In the genomic region with DNA sequence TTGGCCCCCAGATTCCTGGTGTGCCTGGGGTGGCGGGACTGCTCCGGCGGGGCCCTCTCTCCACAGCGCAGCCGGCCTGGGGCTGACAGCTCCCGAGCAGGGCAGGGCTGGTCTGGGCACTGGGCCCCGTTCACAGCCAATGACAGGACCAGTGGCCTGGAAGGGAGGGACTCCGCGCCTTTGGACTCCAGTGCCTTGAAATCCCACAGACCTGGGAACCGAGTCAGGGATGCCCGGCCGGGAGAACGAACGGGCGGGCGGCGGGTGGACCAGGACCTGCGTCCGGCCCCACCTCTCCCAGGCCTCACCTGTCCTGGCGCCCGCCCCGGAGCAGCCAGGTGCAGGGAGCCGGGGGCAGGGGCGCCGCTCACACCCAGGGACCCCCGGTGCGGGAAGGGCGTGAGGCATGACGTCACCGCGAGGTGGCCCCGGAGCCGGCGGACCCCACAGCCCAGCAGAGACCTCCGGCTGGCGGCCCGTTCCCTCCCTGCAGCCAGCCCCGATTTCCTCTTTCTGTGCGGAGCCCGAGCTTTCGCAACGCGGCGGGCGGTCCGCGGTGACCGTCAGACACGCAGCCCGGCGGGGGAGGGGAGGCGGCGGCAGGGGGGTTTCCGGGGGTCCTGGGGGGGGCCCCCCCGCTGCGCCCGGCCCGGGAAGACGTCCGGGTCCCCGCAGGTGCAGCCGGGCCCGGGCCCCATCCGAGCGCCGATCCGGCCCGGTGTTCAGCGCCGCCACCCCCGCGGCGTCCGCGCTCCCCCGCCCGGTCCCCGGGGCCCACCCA, we compare ENCODE assay signal across 8 cellular contexts. TPM values are rescaled to one million over a fixed set of nuclear protein-coding genes. Genes with fewer than 3 reads are reported as not detected.
DNase-seq lines count a peak whose midpoint lies in the region; ATAC-seq and TF ChIP-seq lines count a peak whose summit lies in the region.

No MANE protein-coding gene starts in this region.

- H3K4me3 ChIP-seq in Caco-2 (ENCODE audit: low read depth, low read length) (peak overlapping the region; percentile 92), PC-9 (peak overlapping the region; percentile 92), suprapubic skin (peak overlapping the region; percentile 69)

- H3K27me3 Mint-ChIP-seq in Caco-2 (ENCODE audit: insufficient read depth, unreplicated experiment): no peaks in the 10 kb centered on the region

- WGBS in suprapubic skin: no CpG with 5 or more reads among the region's 78 CpGs

- peaks cover 30% of the 10 kb centered on the region for H3F3A ChIP-seq in PC-9 (ENCODE audit: insufficient read depth, low read depth)

- H3K9me3 ChIP-seq in Caco-2 (no peaks in the 10 kb centered on the region), PC-9 (ENCODE audit: insufficient read depth, low read depth) (no peaks in the 10 kb centered on the region), suprapubic skin (no peaks in the 10 kb centered on the region)

- peak overlapping the region; percentile 71; the same call in 1 of the 2 replicates for H2AFZ ChIP-seq in PC-9

- POLR2A ChIA-PET in Caco-2 (lab: Charles Lee) (no interaction called here), PC-9 (lab: Charles Lee; ENCODE audit: unreplicated experiment) (no interaction called here)

- ATAC-seq in GM21825 (IDR thresholded peaks at IDR 0.05; ENCODE audit: unreplicated experiment) (peak; percentile 2), HG02571 (IDR thresholded peaks at IDR 0.05; ENCODE audit: unreplicated experiment) (no peak)

- peak overlapping the region; percentile 59 for H3K4me3 Mint-ChIP-seq in Caco-2 (ENCODE audit: unreplicated experiment)

- H4K20me1 ChIP-seq in PC-9 (ENCODE audit: insufficient read depth): peaks cover 9% of the 10 kb centered on the region; the same call in 1 of the 2 replicates

- CTCF ChIA-PET in Caco-2 (lab: Charles Lee) (no interaction called here), PC-9 (lab: Charles Lee) (interaction anchor here (0.6 kb wide), 2 partner anchors 77 to 133 kb away, joined by 5 to 8 read pairs; no protein-coding TSS in a partner anchor)

- no peak for TF ChIP-seq EP300 in suprapubic skin (IDR thresholded peaks at IDR 0.05)

- H3K27ac Mint-ChIP-seq in Caco-2 (ENCODE audit: unreplicated experiment): no peak overlapping the region

- no peak for TF ChIP-seq CTCF in Caco-2 (IDR thresholded peaks at IDR 0.05; ENCODE audit: insufficient read depth in 1 of 2, low read depth in 1 of 2, low read length in 1 of 2, severe bottlenecking in 1 of 2, unreplicated experiment in 1 of 2)
- no peak for TF ChIP-seq CTCF in PC-9 (conservative IDR thresholded peaks at IDR 0.05)
- TF ChIP-seq CTCF in suprapubic skin (IDR thresholded peaks at IDR 0.05): no peak
- no peak for TF ChIP-seq CTCF in GM10266 (IDR thresholded peaks at IDR 0.05; ENCODE audit: control insufficient read depth, insufficient read depth, low read depth, missing control alignments)

- intact Hi-C loops in Caco-2 (cut with micrococcal nuclease; ENCODE audit: unreplicated experiment) (loop anchor here (2.0 kb wide), 1 partner anchor 77 kb away; a partner anchor contains a TSS), PC-9 (cut with micrococcal nuclease; ENCODE audit: unreplicated experiment) (loop anchor here (1.0 kb wide), 3 partner anchors 17 to 76 kb away; no protein-coding TSS in a partner anchor)

- TSS peak; percentile 30 for BruUV-seq in Caco-2 (replicated peaks; lab: Mats Ljungman, UMichigan)
- no TSS peak for BruUV-seq in PC-9 (replicated peaks; lab: Mats Ljungman, UMichigan)

- DNase-seq in Caco-2: peak; percentile 67 to 74
- peak; percentile 57 to 83 for DNase-seq in PC-9
- DNase-seq in dermis blood vessel endothelial cell: peak; percentile 32
- DNase-seq in medulla oblongata (ENCODE audit: extremely low spot score): peak; percentile 80
- peak in 1 of 2 donors; percentile 71 for DNase-seq in suprapubic skin (ENCODE audit: low spot score in 2 of 2)
- DNase-seq in GM10266 (ENCODE audit: extremely low spot score): no peak

- H3K27me3 ChIP-seq in Caco-2 (replicated peaks; ENCODE audit: control insufficient read depth, insufficient read depth, low read length) (no peaks in the 10 kb centered on the region), PC-9 (ENCODE audit: insufficient read depth, low read depth) (no peaks in the 10 kb centered on the region), suprapubic skin (peaks cover 47% of the 10 kb centered on the region)

- no peaks in the 10 kb centered on the region for H3K4me1 Mint-ChIP-seq in Caco-2 (ENCODE audit: low read depth, unreplicated experiment)

- H3K4me2 ChIP-seq in PC-9: peak overlapping the region; percentile 97

- H3K4me1 ChIP-seq in Caco-2: peaks cover 18% of the 10 kb centered on the region
- H3K4me1 ChIP-seq in PC-9 (replicated peaks; ENCODE audit: insufficient read depth): peaks cover 37% of the 10 kb centered on the region
- peaks cover 12% of the 10 kb centered on the region for H3K4me1 ChIP-seq in suprapubic skin

- H3K79me2 ChIP-seq in PC-9 (ENCODE audit: low read depth): peaks cover 25% of the 10 kb centered on the region

- H3K27ac ChIP-seq in PC-9 (no peak overlapping the region), suprapubic skin (peak overlapping the region; percentile 29)

- H3K36me3 Mint-ChIP-seq in Caco-2 (ENCODE audit: insufficient read depth, unreplicated experiment): peaks cover 20% of the 10 kb centered on the region

- H3K9me3 Mint-ChIP-seq in Caco-2 (ENCODE audit: unreplicated experiment): no peaks in the 10 kb centered on the region

- TF ChIP-seq POLR2A in suprapubic skin (IDR thresholded peaks at IDR 0.05): no peak

- no peaks in the 10 kb centered on the region for H3K36me3 ChIP-seq in Caco-2 (ENCODE audit: control insufficient read depth, insufficient read depth, low read length)
- no peaks in the 10 kb centered on the region for H3K36me3 ChIP-seq in PC-9 (ENCODE audit: low read depth)
- H3K36me3 ChIP-seq in suprapubic skin: no peaks in the 10 kb centered on the region

- no peaks in the 10 kb centered on the region for H3K9me2 ChIP-seq in PC-9 (ENCODE audit: insufficient read depth)

RNA-seq across cellular contexts. Expression of a gene that starts 0.7 kb away (rescaled TPM):
- total RNA-seq in Caco-2 (2022) (65.6 and 77.6 TPM in 2 replicates), PC-9 (2021) (73.9 and 102 TPM in 2 replicates), dermis blood vessel endothelial cell (1.7 and 2.9 TPM in 2 replicates), suprapubic skin (1 to 10 TPM; 4.1 to 9.1 (median 6.3) TPM)

RNA-seq across cellular contexts. Expression of a gene that starts 21.6 kb away (rescaled TPM):
- total RNA-seq in Caco-2 (2022): 24.8 and 25.6 TPM in 2 replicates
- 28.9 and 29.3 TPM in 2 replicates for total RNA-seq in PC-9 (2021)
- total RNA-seq in dermis blood vessel endothelial cell: 7.2 and 12.4 TPM in 2 replicates
- total RNA-seq in suprapubic skin: 10 to 100 TPM; 11.6 to 55.2 (median 13.2) TPM

RNA-seq across cellular contexts. Expression of a gene that starts 29.2 kb away (rescaled TPM):
- 24.0 and 25.1 TPM in 2 replicates for total RNA-seq in Caco-2 (2022)
- total RNA-seq in PC-9 (2021): 0.63 TPM in 1 of 2 replicates, not detected in the other
- total RNA-seq in dermis blood vessel endothelial cell: not detected in 2 replicates
- 10 to 100 TPM; 13.3 to 20.8 (median 15.4) TPM for total RNA-seq in suprapubic skin
